ENCODE assay signal across 33 cellular contexts in genomic region chr4:163476761-163477438, GRCh38. TPM values are rescaled to one million over a fixed set of nuclear protein-coding genes. Genes with fewer than 3 reads are reported as not detected.
"Had no signal": no experiment of that assay in that cellular context is flagged by ENCODE, and none has a peak within 500 bp of the region (broad histone marks: within the 10 kb centered on the region; RNA-seq: fewer than 3 reads in every experiment).

No MANE protein-coding gene starts in this region.

- H3K9me3 ChIP-seq: breast epithelium, colonic mucosa, esophagus squamous epithelium, heart left ventricle had no signal

- H3K4me3 ChIP-seq: breast epithelium, cardiac muscle cell, colonic mucosa, esophagus squamous epithelium, heart left ventricle had no signal

- H3K27ac ChIP-seq: breast epithelium, cardiac muscle cell, colonic mucosa, epithelial cell of prostate, esophagus squamous epithelium, heart left ventricle had no signal

- H3K27me3 ChIP-seq: breast epithelium, cardiac muscle cell, colonic mucosa, heart left ventricle had no signal

- DNase-seq: activated CD4-positive, alpha-beta memory T cell treated with anti-CD3 and anti-CD28 coated beads, Interleukin-2, amount 10 ng/mL, durations not matched to agents 7 days and 5 days; activated CD4-positive, alpha-beta T cell treated with anti-CD3 and anti-CD28 coated beads for 36 hours; activated CD4-positive, alpha-beta T cell treated with anti-CD3 and anti-CD28 coated beads, Interleukin-2, amount 10 ng/mL, durations not matched to agents 24 days and 14 days; activated CD4-positive, CD25-positive, alpha-beta regulatory T cell; activated CD4-positive, CD25-positive, alpha-beta regulatory T cell treated with anti-CD3 and anti-CD28 coated beads, Interleukin-2, amount 50 U/mL, for 72 hours; activated CD8-positive, alpha-beta memory T cell treated with anti-CD3 and anti-CD28 coated beads, Interleukin-2, amount 50 U/mL, for 48 hours; activated gamma-delta T cell; activated naive CD4-positive, alpha-beta T cell; activated naive CD4-positive, alpha-beta T cell treated with anti-CD3 and anti-CD28 coated beads, Interleukin-2, amount 10 ng/mL, durations not matched to agents 7 days and 5 days; activated naive CD8-positive, alpha-beta T cell treated with anti-CD3 and anti-CD28 coated beads, Interleukin-2, amount 10 ng/mL, durations not matched to agents 7 days and 5 days; activated T-cell treated with anti-CD3 and anti-CD28 coated beads for 4 hours; activated T-cell treated with anti-CD3 and anti-CD28 coated beads, Interleukin-2, amount 50 U/mL, for 24 hours; activated T-cell treated with anti-CD3 and anti-CD28 coated beads, Interleukin-2, amount 50 U/mL, for 72 hours; amniotic stem cell; anterior cingulate cortex; central memory CD4-positive, alpha-beta T cell; cerebellar nuclear complex; colonic mucosa; effector CD8-positive, alpha-beta T cell; esophagus squamous epithelium; foreskin fibroblast; glutamatergic neuron; heart left ventricle; T-helper 1 cell; T-helper 17 cell; T1000 had no signal

- ATAC-seq: activated CD4-positive, alpha-beta T cell treated with anti-CD3 and anti-CD28 coated beads for 36 hours; activated naive CD4-positive, alpha-beta T cell treated with anti-CD3 and anti-CD28 coated beads, Interleukin-2, amount 50 U/mL, for 72 hours; activated T-cell treated with anti-CD3 and anti-CD28 coated beads, Interleukin-2, amount 50 U/mL, for 72 hours; heart left ventricle; T-helper 17 cell had no signal

- H3K4me1 ChIP-seq: breast epithelium, colonic mucosa, esophagus squamous epithelium had no signal

- H3K36me3 ChIP-seq: breast epithelium, cardiac muscle cell, colonic mucosa, esophagus squamous epithelium, heart left ventricle had no signal

RNA-seq across cellular contexts. Expression of gene TKTL2, which starts 3.3 kb away (rescaled TPM):
- total RNA-seq: activated CD4-positive, alpha-beta memory T cell treated with anti-CD3 and anti-CD28 coated beads, Interleukin-2, amount 10 ng/mL, durations not matched to agents 7 days and 5 days; activated CD4-positive, alpha-beta T cell treated with anti-CD3 and anti-CD28 coated beads for 36 hours; activated CD4-positive, alpha-beta T cell treated with anti-CD3 and anti-CD28 coated beads, Interleukin-2, amount 10 ng/mL, durations not matched to agents 24 days and 14 days; activated naive CD4-positive, alpha-beta T cell treated with anti-CD3 and anti-CD28 coated beads, Interleukin-2, amount 50 U/mL, for 72 hours; activated naive CD8-positive, alpha-beta T cell treated with anti-CD3 and anti-CD28 coated beads, Interleukin-2, amount 10 ng/mL, durations not matched to agents 7 days and 5 days; activated T-cell treated with anti-CD3 and anti-CD28 coated beads, Interleukin-2, amount 50 U/mL, for 72 hours; cardiac muscle cell; colonic mucosa; dermis microvascular lymphatic vessel endothelial cell; endothelial cell of umbilical vein; fibroblast of lung; heart left ventricle had no signal
